1 cellular context compared by ENCODE assay signal in genomic region chr3:184777566-184778356, GRCh38.
TF ChIP-seq lines count a peak whose summit lies in the region.

No MANE protein-coding gene starts in this region.

TF ChIP-seq in SK-N-SH, 30 proteins besides CTCF, POLR2A, EP300 and RAD21 (continued from another document):
- no peak for TF ChIP-seq ZBTB33 (IDR thresholded peaks at IDR 0.05; ENCODE audit: borderline replicate concordance, low read depth)
- no peak for TF ChIP-seq TEAD4 (IDR thresholded peaks at IDR 0.05; ENCODE audit: borderline replicate concordance, insufficient read depth)
- TF ChIP-seq RFX5 (IDR thresholded peaks at IDR 0.05; ENCODE audit: low read length) = no peak
- TF ChIP-seq IRF3 (IDR thresholded peaks at IDR 0.05; ENCODE audit: low read depth, low read length) = no peak
- TF ChIP-seq, protein P1, sequence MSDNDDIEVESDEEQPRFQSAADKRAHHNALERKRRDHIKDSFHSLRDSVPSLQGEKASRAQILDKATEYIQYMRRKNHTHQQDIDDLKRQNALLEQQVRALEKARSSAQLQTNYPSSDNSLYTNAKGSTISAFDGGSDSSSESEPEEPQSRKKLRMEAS (IDR thresholded peaks at IDR 0.05; ENCODE audit: low read depth) = no peak
- TF ChIP-seq MEF2A (IDR thresholded peaks at IDR 0.05; ENCODE audit: borderline replicate concordance, low read depth) = no peak
TF ChIP-seq in SK-N-SH: peak in this region for 6.
